1 cellular context compared by ENCODE assay signal in the genomic region with DNA sequence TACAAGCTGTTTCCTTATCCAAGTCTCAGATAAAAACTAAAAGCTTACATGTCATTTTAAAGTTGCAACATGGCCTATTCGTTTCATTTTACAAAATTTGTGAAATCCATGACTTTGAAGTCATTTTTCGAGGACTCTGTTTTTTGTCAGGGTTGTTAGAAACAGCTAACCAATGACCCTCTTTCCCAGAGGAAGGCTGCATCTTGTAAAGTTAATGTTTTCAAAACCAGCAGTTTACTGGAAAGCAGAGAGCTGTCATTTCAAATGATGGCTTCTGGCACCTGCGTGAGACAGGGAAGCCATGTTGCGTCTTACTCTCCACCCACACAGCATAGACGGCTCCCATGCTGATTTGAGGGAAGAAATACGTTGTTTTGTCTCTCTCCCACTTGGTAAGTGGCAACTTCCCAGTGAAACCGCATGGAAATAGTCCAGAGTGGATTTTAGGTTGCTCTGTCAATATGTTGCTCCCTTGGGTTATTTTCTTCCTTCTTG.
TF ChIP-seq lines count a peak whose summit lies in the region.

No MANE protein-coding gene starts in this region.

TF ChIP-seq in GM23338, 12 proteins besides CTCF, POLR2A, EP300 and RAD21 (continued from another document):
- TF ChIP-seq, protein P1, sequence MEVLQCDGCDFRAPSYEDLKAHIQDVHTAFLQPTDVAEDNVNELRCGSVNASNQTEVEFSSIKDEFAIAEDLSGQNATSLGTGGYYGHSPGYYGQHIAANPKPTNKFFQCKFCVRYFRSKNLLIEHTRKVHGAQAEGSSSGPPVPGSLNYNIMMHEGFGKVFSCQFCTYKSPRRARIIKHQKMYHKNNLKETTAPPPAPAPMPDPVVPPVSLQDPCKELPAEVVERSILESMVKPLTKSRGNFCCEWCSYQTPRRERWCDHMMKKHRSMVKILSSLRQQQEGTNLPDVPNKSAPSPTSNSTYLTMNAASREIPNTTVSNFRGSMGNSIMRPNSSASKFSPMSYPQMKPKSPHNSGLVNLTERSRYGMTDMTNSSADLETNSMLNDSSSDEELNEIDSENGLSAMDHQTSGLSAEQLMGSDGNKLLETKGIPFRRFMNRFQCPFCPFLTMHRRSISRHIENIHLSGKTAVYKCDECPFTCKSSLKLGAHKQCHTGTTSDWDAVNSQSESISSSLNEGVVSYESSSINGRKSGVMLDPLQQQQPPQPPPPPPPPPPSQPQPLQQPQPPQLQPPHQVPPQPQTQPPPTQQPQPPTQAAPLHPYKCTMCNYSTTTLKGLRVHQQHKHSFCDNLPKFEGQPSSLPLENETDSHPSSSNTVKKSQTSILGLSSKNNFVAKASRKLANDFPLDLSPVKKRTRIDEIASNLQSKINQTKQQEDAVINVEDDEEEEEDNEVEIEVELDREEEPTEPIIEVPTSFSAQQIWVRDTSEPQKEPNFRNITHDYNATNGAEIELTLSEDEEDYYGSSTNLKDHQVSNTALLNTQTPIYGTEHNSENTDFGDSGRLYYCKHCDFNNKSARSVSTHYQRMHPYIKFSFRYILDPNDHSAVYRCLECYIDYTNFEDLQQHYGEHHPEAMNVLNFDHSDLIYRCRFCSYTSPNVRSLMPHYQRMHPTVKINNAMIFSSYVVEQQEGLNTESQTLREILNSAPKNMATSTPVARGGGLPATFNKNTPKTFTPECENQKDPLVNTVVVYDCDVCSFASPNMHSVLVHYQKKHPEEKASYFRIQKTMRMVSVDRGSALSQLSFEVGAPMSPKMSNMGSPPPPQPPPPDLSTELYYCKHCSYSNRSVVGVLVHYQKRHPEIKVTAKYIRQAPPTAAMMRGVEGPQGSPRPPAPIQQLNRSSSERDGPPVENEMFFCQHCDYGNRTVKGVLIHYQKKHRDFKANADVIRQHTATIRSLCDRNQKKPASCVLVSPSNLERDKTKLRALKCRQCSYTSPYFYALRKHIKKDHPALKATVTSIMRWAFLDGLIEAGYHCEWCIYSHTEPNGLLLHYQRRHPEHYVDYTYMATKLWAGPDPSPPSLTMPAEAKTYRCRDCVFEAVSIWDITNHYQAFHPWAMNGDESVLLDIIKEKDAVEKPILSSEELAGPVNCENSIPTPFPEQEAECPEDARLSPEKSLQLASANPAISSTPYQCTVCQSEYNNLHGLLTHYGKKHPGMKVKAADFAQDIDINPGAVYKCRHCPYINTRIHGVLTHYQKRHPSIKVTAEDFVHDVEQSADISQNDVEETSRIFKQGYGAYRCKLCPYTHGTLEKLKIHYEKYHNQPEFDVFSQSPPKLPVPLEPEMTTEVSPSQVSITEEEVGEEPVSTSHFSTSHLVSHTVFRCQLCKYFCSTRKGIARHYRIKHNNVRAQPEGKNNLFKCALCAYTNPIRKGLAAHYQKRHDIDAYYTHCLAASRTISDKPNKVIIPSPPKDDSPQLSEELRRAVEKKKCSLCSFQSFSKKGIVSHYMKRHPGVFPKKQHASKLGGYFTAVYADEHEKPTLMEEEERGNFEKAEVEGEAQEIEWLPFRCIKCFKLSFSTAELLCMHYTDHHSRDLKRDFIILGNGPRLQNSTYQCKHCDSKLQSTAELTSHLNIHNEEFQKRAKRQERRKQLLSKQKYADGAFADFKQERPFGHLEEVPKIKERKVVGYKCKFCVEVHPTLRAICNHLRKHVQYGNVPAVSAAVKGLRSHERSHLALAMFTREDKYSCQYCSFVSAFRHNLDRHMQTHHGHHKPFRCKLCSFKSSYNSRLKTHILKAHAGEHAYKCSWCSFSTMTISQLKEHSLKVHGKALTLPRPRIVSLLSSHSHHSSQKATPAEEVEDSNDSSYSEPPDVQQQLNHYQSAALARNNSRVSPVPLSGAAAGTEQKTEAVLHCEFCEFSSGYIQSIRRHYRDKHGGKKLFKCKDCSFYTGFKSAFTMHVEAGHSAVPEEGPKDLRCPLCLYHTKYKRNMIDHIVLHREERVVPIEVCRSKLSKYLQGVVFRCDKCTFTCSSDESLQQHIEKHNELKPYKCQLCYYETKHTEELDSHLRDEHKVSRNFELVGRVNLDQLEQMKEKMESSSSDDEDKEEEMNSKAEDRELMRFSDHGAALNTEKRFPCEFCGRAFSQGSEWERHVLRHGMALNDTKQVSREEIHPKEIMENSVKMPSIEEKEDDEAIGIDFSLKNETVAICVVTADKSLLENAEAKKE (CRISPR knock-in tag; IDR thresholded peaks at IDR 0.05), result no peak
- no peak for TF ChIP-seq EZH2phosphoT487 (IDR thresholded peaks at IDR 0.05; ENCODE audit: unreplicated experiment)
